Comparison of ENCODE assay signal across 17 cellular contexts in genomic region chrX:121407627-121408026, GRCh38.
"Had no signal": no experiment of that assay in that cellular context is flagged by ENCODE, and none has a peak within 500 bp of the region (broad histone marks: within the 10 kb centered on the region; RNA-seq: fewer than 3 reads in every experiment).

No MANE protein-coding gene starts in this region.

- H3K4me3 Mint-ChIP-seq: activated B cell treated with CpG ODN at 0.5 μM for 24 hours; activated naive CD8-positive, alpha-beta T cell treated with anti-CD3 and anti-CD28 coated beads, Interleukin-2, amount 10 ng/mL, durations not matched to agents 7 days and 5 days; activated T-helper 1 cell treated with anti-CD3 and anti-CD28 coated beads, Interleukin-12 subunit alpha, Interleukin-12 subunit beta, Interleukin-2, Interleukin-4 antibody, amounts not matched to agents 30 ng/mL and 10 ng/mL and 1 ng/mL, durations not matched to agents 14 hours and 24 hours and 36 hours; memory B cell; naive thymus-derived CD8-positive, alpha-beta T cell; stimulated activated effector memory CD8-positive, alpha-beta T cell treated with anti-CD3 and anti-CD28 coated beads, Interleukin-12 subunit alpha, Interleukin-12 subunit beta, amount 100 ng/mL, for 72 hours had no signal

- H3K4me1 Mint-ChIP-seq: activated B cell treated with CpG ODN at 0.5 μM for 24 hours; activated naive CD8-positive, alpha-beta T cell treated with anti-CD3 and anti-CD28 coated beads, Interleukin-2, amount 10 ng/mL, durations not matched to agents 7 days and 5 days; memory B cell; naive thymus-derived CD8-positive, alpha-beta T cell; stimulated activated effector memory CD8-positive, alpha-beta T cell treated with anti-CD3 and anti-CD28 coated beads, Interleukin-12 subunit alpha, Interleukin-12 subunit beta, amount 100 ng/mL, for 72 hours had no signal

- DNase-seq: activated B cell treated with CpG ODN at 0.5 μM for 24 hours; activated naive CD8-positive, alpha-beta T cell treated with anti-CD3 and anti-CD28 coated beads, Interleukin-2, amount 10 ng/mL, durations not matched to agents 7 days and 5 days; anterior cingulate cortex; cortex of kidney; effector CD4-positive, alpha-beta T cell; esophagus squamous epithelium; kidney; left lung; naive thymus-derived CD8-positive, alpha-beta T cell; pancreas; stimulated activated CD4-positive, alpha-beta T cell treated with anti-CD3 and anti-CD28 coated beads, Interleukin-1b, Interleukin-23, amount 100 ng/mL, for 48 hours; upper lobe of right lung had no signal

- H3K9me3 Mint-ChIP-seq: activated B cell treated with CpG ODN at 0.5 μM for 24 hours; activated naive CD8-positive, alpha-beta T cell treated with anti-CD3 and anti-CD28 coated beads, Interleukin-2, amount 10 ng/mL, durations not matched to agents 7 days and 5 days; activated T-helper 1 cell treated with anti-CD3 and anti-CD28 coated beads, Interleukin-12 subunit alpha, Interleukin-12 subunit beta, Interleukin-2, Interleukin-4 antibody, amounts not matched to agents 30 ng/mL and 10 ng/mL and 1 ng/mL, durations not matched to agents 14 hours and 24 hours and 36 hours; naive thymus-derived CD8-positive, alpha-beta T cell had no signal

- H3K36me3 Mint-ChIP-seq: activated naive CD8-positive, alpha-beta T cell treated with anti-CD3 and anti-CD28 coated beads, Interleukin-2, amount 10 ng/mL, durations not matched to agents 7 days and 5 days; memory B cell; naive thymus-derived CD8-positive, alpha-beta T cell; stimulated activated effector memory CD8-positive, alpha-beta T cell treated with anti-CD3 and anti-CD28 coated beads, Interleukin-12 subunit alpha, Interleukin-12 subunit beta, amount 100 ng/mL, for 72 hours had no signal

- H3K4me3 ChIP-seq: esophagus squamous epithelium, hepatocyte, left lung, pancreas, thoracic aorta, upper lobe of right lung had no signal

- H3K27me3 Mint-ChIP-seq: activated B cell treated with CpG ODN at 0.5 μM for 24 hours; activated naive CD8-positive, alpha-beta T cell treated with anti-CD3 and anti-CD28 coated beads, Interleukin-2, amount 10 ng/mL, durations not matched to agents 7 days and 5 days; memory B cell; naive thymus-derived CD8-positive, alpha-beta T cell had no signal

- H3K27ac Mint-ChIP-seq: activated B cell treated with CpG ODN at 0.5 μM for 24 hours; activated naive CD8-positive, alpha-beta T cell treated with anti-CD3 and anti-CD28 coated beads, Interleukin-2, amount 10 ng/mL, durations not matched to agents 7 days and 5 days; activated T-helper 1 cell treated with anti-CD3 and anti-CD28 coated beads, Interleukin-12 subunit alpha, Interleukin-12 subunit beta, Interleukin-2, Interleukin-4 antibody, amounts not matched to agents 30 ng/mL and 10 ng/mL and 1 ng/mL, durations not matched to agents 14 hours and 24 hours and 36 hours; memory B cell; naive thymus-derived CD8-positive, alpha-beta T cell; stimulated activated effector memory CD8-positive, alpha-beta T cell treated with anti-CD3 and anti-CD28 coated beads, Interleukin-12 subunit alpha, Interleukin-12 subunit beta, amount 100 ng/mL, for 72 hours had no signal

- ATAC-seq: left lung; naive thymus-derived CD8-positive, alpha-beta T cell; pancreas; stimulated activated effector memory CD8-positive, alpha-beta T cell treated with anti-CD3 and anti-CD28 coated beads, Interleukin-12 subunit alpha, Interleukin-12 subunit beta, amount 100 ng/mL, for 72 hours; upper lobe of right lung had no signal
